Comparison of ENCODE assay signal across 11 cellular contexts in genomic region chr6:130215526-130215925, GRCh38. TPM values are rescaled to one million over a fixed set of nuclear protein-coding genes. Genes with fewer than 3 reads are reported as not detected.
DNase-seq lines count a peak whose midpoint lies in the region; ATAC-seq lines count a peak whose summit lies in the region.
"Had no signal": no experiment of that assay in that cellular context is flagged by ENCODE, and none has a peak within 500 bp of the region (broad histone marks: within the 10 kb centered on the region; RNA-seq: fewer than 3 reads in every experiment).

No MANE protein-coding gene starts in this region.

- H3K27ac Mint-ChIP-seq in activated naive CD4-positive, alpha-beta T cell treated with anti-CD3 and anti-CD28 coated beads, Interleukin-2, amount 50 U/mL, for 72 hours, result peak overlapping the region in 1 of 2 donors; percentile 73

- peaks cover 0 to 4% of the 10 kb centered on the region in 2 donors for H3K9me3 Mint-ChIP-seq in activated naive CD4-positive, alpha-beta T cell treated with anti-CD3 and anti-CD28 coated beads, Interleukin-2, amount 50 U/mL, for 72 hours

- H3K36me3 Mint-ChIP-seq in activated naive CD4-positive, alpha-beta T cell treated with anti-CD3 and anti-CD28 coated beads, Interleukin-2, amount 50 U/mL, for 72 hours, result peaks cover 0 to 10% of the 10 kb centered on the region in 2 donors

- peak; percentile 75 to 80 for ATAC-seq in activated naive CD4-positive, alpha-beta T cell treated with anti-CD3 and anti-CD28 coated beads, Interleukin-2, amount 50 U/mL, for 72 hours
- ATAC-seq in HG03095 (IDR thresholded peaks at IDR 0.05; ENCODE audit: unreplicated experiment), result no peak

- DNase-seq in activated T-cell treated with anti-CD3 and anti-CD28 coated beads for 4 hours (peak; percentile 27), MV-4-11 (lab: John Stamatoyannopoulos, UW) (peak; percentile 65), NCI-H226 (no peak), DMS79 (lab: John Stamatoyannopoulos, UW) (no peak)
- no peak for DNase-seq in activated T-cell treated with anti-CD3 and anti-CD28 coated beads, Interleukin-2, amount 50 U/mL, for 48 hours
- DNase-seq in activated naive CD4-positive, alpha-beta T cell treated with anti-CD3 and anti-CD28 coated beads, Interleukin-2, amount 50 U/mL, for 72 hours (ENCODE audit: low spot score in 2 of 2), result no peak
- DNase-seq in stimulated activated CD8-positive, alpha-beta memory T cell treated with anti-CD3 and anti-CD28 coated beads, Interleukin-12 subunit alpha, Interleukin-12 subunit beta, amount 100 ng/mL, for 4 hours (ENCODE audit: low read depth), result peak; percentile 13
- DNase-seq: left cardiac atrium, NCI-H1417 treated with DMSO at 0.1 percent for 48 hours had no signal

RNA-seq across cellular contexts. Expression of gene SAMD3, which starts 7.2 kb away (rescaled TPM):
- total RNA-seq in activated naive CD4-positive, alpha-beta T cell treated with anti-CD3 and anti-CD28 coated beads, Interleukin-2, amount 50 U/mL, for 72 hours, result 1 to 10 TPM in 1 of 2 donors, under 1 TPM in 1; 0.95 to 5.6 TPM
- total RNA-seq: cardiac muscle cell had no signal

Comparison
In these comparisons a context has a peak if more than half of its experiments do, and no peak if none do; other contexts are left out.
1. DNase-seq: peak in activated T-cell treated with anti-CD3 and anti-CD28 coated beads for 4 hours (single experiment), MV-4-11 (single experiment) and stimulated activated CD8-positive, alpha-beta memory T cell treated with anti-CD3 and anti-CD28 coated beads, Interleukin-12 subunit alpha, Interleukin-12 subunit beta, amount 100 ng/mL, for 4 hours (single experiment); none in activated T-cell treated with anti-CD3 and anti-CD28 coated beads, Interleukin-2, amount 50 U/mL, for 48 hours (0 of 2), activated naive CD4-positive, alpha-beta T cell treated with anti-CD3 and anti-CD28 coated beads, Interleukin-2, amount 50 U/mL, for 72 hours (0 of 2), NCI-H226 (single experiment) and DMS79 (single experiment).